Comparison of ENCODE assay signal across 20 cellular contexts in the genomic region with DNA sequence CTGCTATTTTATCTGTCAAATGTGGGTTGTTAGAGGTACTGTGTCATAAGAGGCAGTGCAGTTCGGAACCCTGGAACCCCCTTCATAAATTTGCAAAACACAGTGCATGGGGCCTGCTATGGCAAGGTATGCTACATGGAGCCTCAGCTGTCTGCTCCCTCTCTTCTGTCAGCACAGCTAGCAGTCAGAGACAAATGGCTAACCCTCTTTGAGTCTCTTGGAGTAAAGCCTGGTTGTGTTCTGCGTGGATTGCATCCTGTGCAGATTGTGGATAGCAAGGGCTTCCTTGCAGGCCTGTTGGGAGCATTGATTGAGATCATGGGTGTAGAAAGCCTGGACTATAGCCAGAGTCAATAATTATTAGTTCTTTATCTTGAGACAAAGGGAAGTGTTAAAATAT.
"Had no signal": no experiment of that assay in that cellular context is flagged by ENCODE, and none has a peak within 500 bp of the region (broad histone marks: within the 10 kb centered on the region; RNA-seq: fewer than 3 reads in every experiment).

No MANE protein-coding gene starts in this region.

- H3K27ac Mint-ChIP-seq: activated B cell treated with CpG ODN at 0.5 μM for 24 hours; activated CD4-positive, alpha-beta T cell treated with anti-CD3 and anti-CD28 coated beads, Interleukin-2, amount 10 ng/mL, durations not matched to agents 24 days and 14 days; activated CD8-positive, alpha-beta memory T cell treated with anti-CD3 and anti-CD28 coated beads, Interleukin-2, amount 10 ng/mL, durations not matched to agents 7 days and 5 days; activated naive CD4-positive, alpha-beta T cell treated with anti-CD3 and anti-CD28 coated beads, Interleukin-2, amount 50 U/mL, for 24 hours; activated T-cell treated with anti-CD3 and anti-CD28 coated beads, Interleukin-2, amount 50 U/mL, for 24 hours; activated T-helper 1 cell treated with anti-CD3 and anti-CD28 coated beads, Interleukin-12 subunit alpha, Interleukin-12 subunit beta, Interleukin-2, Interleukin-4 antibody, amounts not matched to agents 30 ng/mL and 10 ng/mL and 1 ng/mL, durations not matched to agents 14 hours and 24 hours and 36 hours; IgD-negative memory B cell; T-helper 17 cell had no signal

- DNase-seq: activated B cell treated with CpG ODN at 0.5 μM for 24 hours; activated CD4-positive, alpha-beta T cell treated with anti-CD3 and anti-CD28 coated beads for 1 hour; activated CD4-positive, alpha-beta T cell treated with anti-CD3 and anti-CD28 coated beads, Interleukin-2, amount 10 ng/mL, durations not matched to agents 24 days and 14 days; activated CD4-positive, alpha-beta T cell treated with anti-CD3 and anti-CD28 coated beads, Interleukin-2, amount 50 U/mL, for 48 hours; activated CD8-positive, alpha-beta memory T cell treated with anti-CD3 and anti-CD28 coated beads, Interleukin-2, amount 10 ng/mL, durations not matched to agents 7 days and 5 days; activated effector memory CD4-positive, alpha-beta T cell treated with Interleukin-2 at 50 U/mL for 16 hours; activated naive CD4-positive, alpha-beta T cell; activated T-cell treated with anti-CD3 and anti-CD28 coated beads, Interleukin-2, amount 50 U/mL, for 24 hours; aorta; body of pancreas; KG1; NCI-H1694; NCI-H2029; PC-3; SIG-M5; T-helper 17 cell; T-helper 9 cell had no signal

- H3K4me3 Mint-ChIP-seq: activated B cell treated with CpG ODN at 0.5 μM for 24 hours; activated CD4-positive, alpha-beta T cell treated with anti-CD3 and anti-CD28 coated beads, Interleukin-2, amount 10 ng/mL, durations not matched to agents 24 days and 14 days; activated CD8-positive, alpha-beta memory T cell treated with anti-CD3 and anti-CD28 coated beads, Interleukin-2, amount 10 ng/mL, durations not matched to agents 7 days and 5 days; activated naive CD4-positive, alpha-beta T cell treated with anti-CD3 and anti-CD28 coated beads, Interleukin-2, amount 50 U/mL, for 24 hours; activated T-cell treated with anti-CD3 and anti-CD28 coated beads, Interleukin-2, amount 50 U/mL, for 24 hours; activated T-helper 1 cell treated with anti-CD3 and anti-CD28 coated beads, Interleukin-12 subunit alpha, Interleukin-12 subunit beta, Interleukin-2, Interleukin-4 antibody, amounts not matched to agents 30 ng/mL and 10 ng/mL and 1 ng/mL, durations not matched to agents 14 hours and 24 hours and 36 hours; T-helper 17 cell had no signal

- ATAC-seq: activated CD8-positive, alpha-beta memory T cell treated with anti-CD3 and anti-CD28 coated beads, Interleukin-2, amount 10 ng/mL, durations not matched to agents 7 days and 5 days; body of pancreas; PC-3; T-helper 17 cell had no signal

- H3K36me3 Mint-ChIP-seq: activated CD8-positive, alpha-beta memory T cell treated with anti-CD3 and anti-CD28 coated beads, Interleukin-2, amount 10 ng/mL, durations not matched to agents 7 days and 5 days; activated naive CD4-positive, alpha-beta T cell treated with anti-CD3 and anti-CD28 coated beads, Interleukin-2, amount 50 U/mL, for 24 hours; IgD-negative memory B cell had no signal

- H3K4me1 Mint-ChIP-seq: activated CD4-positive, alpha-beta T cell treated with anti-CD3 and anti-CD28 coated beads, Interleukin-2, amount 10 ng/mL, durations not matched to agents 24 days and 14 days; activated CD8-positive, alpha-beta memory T cell treated with anti-CD3 and anti-CD28 coated beads, Interleukin-2, amount 10 ng/mL, durations not matched to agents 7 days and 5 days; activated naive CD4-positive, alpha-beta T cell treated with anti-CD3 and anti-CD28 coated beads, Interleukin-2, amount 50 U/mL, for 24 hours; T-helper 17 cell had no signal

- H3K27me3 Mint-ChIP-seq: activated B cell treated with CpG ODN at 0.5 μM for 24 hours; activated CD4-positive, alpha-beta T cell treated with anti-CD3 and anti-CD28 coated beads, Interleukin-2, amount 10 ng/mL, durations not matched to agents 24 days and 14 days; activated CD8-positive, alpha-beta memory T cell treated with anti-CD3 and anti-CD28 coated beads, Interleukin-2, amount 10 ng/mL, durations not matched to agents 7 days and 5 days; activated naive CD4-positive, alpha-beta T cell treated with anti-CD3 and anti-CD28 coated beads, Interleukin-2, amount 50 U/mL, for 24 hours; activated T-cell treated with anti-CD3 and anti-CD28 coated beads, Interleukin-2, amount 50 U/mL, for 24 hours; IgD-negative memory B cell had no signal

- H3K9me3 Mint-ChIP-seq: activated B cell treated with CpG ODN at 0.5 μM for 24 hours; activated CD4-positive, alpha-beta T cell treated with anti-CD3 and anti-CD28 coated beads, Interleukin-2, amount 10 ng/mL, durations not matched to agents 24 days and 14 days; activated naive CD4-positive, alpha-beta T cell treated with anti-CD3 and anti-CD28 coated beads, Interleukin-2, amount 50 U/mL, for 24 hours; activated T-cell treated with anti-CD3 and anti-CD28 coated beads, Interleukin-2, amount 50 U/mL, for 24 hours; activated T-helper 1 cell treated with anti-CD3 and anti-CD28 coated beads, Interleukin-12 subunit alpha, Interleukin-12 subunit beta, Interleukin-2, Interleukin-4 antibody, amounts not matched to agents 30 ng/mL and 10 ng/mL and 1 ng/mL, durations not matched to agents 14 hours and 24 hours and 36 hours; IgD-negative memory B cell had no signal
